ENCODE assay signal across 8 cellular contexts in genomic region chr10:92691591-92692084, GRCh38. TPM values are rescaled to one million over a fixed set of nuclear protein-coding genes. Genes with fewer than 3 reads are reported as not detected.
DNase-seq lines count a peak whose midpoint lies in the region; ATAC-seq and TF ChIP-seq lines count a peak whose summit lies in the region.

No MANE protein-coding gene starts in this region.

- BruUV-seq in PC-3 (replicated peaks; lab: Mats Ljungman, UMichigan) = no TSS peak

- H3K4me1 Mint-ChIP-seq in CD8-positive, alpha-beta memory T cell = peaks cover 22 to 30% (median 24%) of the 10 kb centered on the region in 3 donors
- peaks cover 26 to 27% of the 10 kb centered on the region in 2 donors for H3K4me1 Mint-ChIP-seq in natural killer cell treated with Interleukin-12 subunit alpha and Interleukin-12 subunit beta and Interleukin-15 and Interleukin-18, amount 100 ng/mL, for 72 hours (ENCODE audit: low read depth in 2 of 2)

- H4K20me1 ChIP-seq in PC-3 (ENCODE audit: low read length) = no peaks in the 10 kb centered on the region

- H3K4me3 Mint-ChIP-seq in CD8-positive, alpha-beta memory T cell = peak overlapping the region in 6 of 7 donors; percentile 60 to 87 (median 82)
- peak overlapping the region; percentile 89 for H3K4me3 Mint-ChIP-seq in natural killer cell treated with Interleukin-12 subunit alpha and Interleukin-12 subunit beta and Interleukin-15 and Interleukin-18, amount 100 ng/mL, for 72 hours

- H3K27ac Mint-ChIP-seq in CD8-positive, alpha-beta memory T cell = peak overlapping the region in 3 of 8 donors; percentile 29 to 53 (median 37)
- peak overlapping the region; percentile 67 to 78 for H3K27ac Mint-ChIP-seq in natural killer cell treated with Interleukin-12 subunit alpha and Interleukin-12 subunit beta and Interleukin-15 and Interleukin-18, amount 100 ng/mL, for 72 hours

- ATAC-seq in PC-3 = no peak
- ATAC-seq in esophagus mucosa = peak; percentile 27
- peak; percentile 41 to 68 for ATAC-seq in natural killer cell treated with Interleukin-12 subunit alpha and Interleukin-12 subunit beta and Interleukin-15 and Interleukin-18, amount 100 ng/mL, for 72 hours
- no peak for ATAC-seq in GM18861 (IDR thresholded peaks at IDR 0.05; ENCODE audit: unreplicated experiment)
- no peak for ATAC-seq in HG03039 (IDR thresholded peaks at IDR 0.05; ENCODE audit: unreplicated experiment)

- H3K9me2 ChIP-seq in PC-3 (replicated peaks; ENCODE audit: low read length) = no peaks in the 10 kb centered on the region

- H3K79me2 ChIP-seq in PC-3 (ENCODE audit: low read length) = peaks cover 14% of the 10 kb centered on the region

- peak overlapping the region; percentile 12 for H3K4me3 ChIP-seq in CD8-positive, alpha-beta memory T cell (ENCODE audit: low read length)
- no peak overlapping the region for H3K4me3 ChIP-seq in PC-3 (ENCODE audit: low read length)

- no peak for TF ChIP-seq CTCF in PC-3 (conservative IDR thresholded peaks at IDR 0.05; ENCODE audit: low read depth, low read length)

- peak in 1 of 5 donors; percentile 25 for DNase-seq in CD8-positive, alpha-beta memory T cell
- DNase-seq in PC-3 (no peak), SHP77 (lab: John Stamatoyannopoulos, UW) (no peak), NAMALWA (ENCODE audit: low spot score) (no peak)
- DNase-seq in natural killer cell treated with Interleukin-12 subunit alpha and Interleukin-12 subunit beta and Interleukin-15 and Interleukin-18, amount 100 ng/mL, for 72 hours (ENCODE audit: low spot score) = peak; percentile 85

- intact Hi-C loops in PC-3 (cut with micrococcal nuclease) = loop anchor here (10.0 kb wide), 1 partner anchor 183 kb away; no protein-coding TSS in a partner anchor

- H3F3A ChIP-seq in PC-3 (ENCODE audit: low read length, unreplicated experiment) = no peaks in the 10 kb centered on the region

- H3K27ac ChIP-seq in CD8-positive, alpha-beta memory T cell (ENCODE audit: low read depth, low read length) = peak overlapping the region; percentile 72
- H3K27ac ChIP-seq in PC-3 (ENCODE audit: low read length) = no peak overlapping the region

- no peaks in the 10 kb centered on the region for H3K9me3 ChIP-seq in CD8-positive, alpha-beta memory T cell (ENCODE audit: low read length)
- H3K9me3 ChIP-seq in PC-3 (ENCODE audit: low read length) = no peaks in the 10 kb centered on the region

- H3K27me3 ChIP-seq in CD8-positive, alpha-beta memory T cell (ENCODE audit: insufficient read depth, low read length, poor library complexity, severe bottlenecking) = peaks cover 38% of the 10 kb centered on the region
- no peaks in the 10 kb centered on the region for H3K27me3 ChIP-seq in PC-3 (ENCODE audit: low read length)

- H3K9ac ChIP-seq in PC-3 (ENCODE audit: low read length) = no peak overlapping the region

- H2AFZ ChIP-seq in PC-3 (ENCODE audit: low read length) = no peak overlapping the region

- no peaks in the 10 kb centered on the region for H3K36me3 Mint-ChIP-seq in CD8-positive, alpha-beta memory T cell
- H3K36me3 Mint-ChIP-seq in natural killer cell treated with Interleukin-12 subunit alpha and Interleukin-12 subunit beta and Interleukin-15 and Interleukin-18, amount 100 ng/mL, for 72 hours = no peaks in the 10 kb centered on the region

- peaks cover 0 to 9% (median 2%) of the 10 kb centered on the region in 5 donors for H3K9me3 Mint-ChIP-seq in CD8-positive, alpha-beta memory T cell
- no peaks in the 10 kb centered on the region for H3K9me3 Mint-ChIP-seq in natural killer cell treated with Interleukin-12 subunit alpha and Interleukin-12 subunit beta and Interleukin-15 and Interleukin-18, amount 100 ng/mL, for 72 hours

- H3K4me1 ChIP-seq in CD8-positive, alpha-beta memory T cell (ENCODE audit: insufficient read depth, low read length) = peaks cover 21% of the 10 kb centered on the region
- peaks cover 10% of the 10 kb centered on the region; the same call in 1 of the 2 replicates for H3K4me1 ChIP-seq in PC-3 (ENCODE audit: insufficient read depth, low read length)

- peaks cover 32 to 75% of the 10 kb centered on the region in 2 donors for H3K27me3 Mint-ChIP-seq in CD8-positive, alpha-beta memory T cell
- peaks cover 8 to 21% of the 10 kb centered on the region in 2 donors for H3K27me3 Mint-ChIP-seq in natural killer cell treated with Interleukin-12 subunit alpha and Interleukin-12 subunit beta and Interleukin-15 and Interleukin-18, amount 100 ng/mL, for 72 hours

- CTCF ChIA-PET in CD8-positive, alpha-beta memory T cell (lab: Charles Lee) = no interaction called here
- CTCF ChIA-PET in PC-3 (lab: Charles Lee) = no interaction called here

- H3K36me3 ChIP-seq in CD8-positive, alpha-beta memory T cell (ENCODE audit: insufficient read depth, low read length) = no peaks in the 10 kb centered on the region
- no peaks in the 10 kb centered on the region; the same call in 1 of the 2 replicates for H3K36me3 ChIP-seq in PC-3 (ENCODE audit: low read depth, low read length)

- POLR2A ChIA-PET in CD8-positive, alpha-beta memory T cell (lab: Charles Lee) = no interaction called here
- POLR2A ChIA-PET in PC-3 (lab: Charles Lee; ENCODE audit: unreplicated experiment) = no interaction called here

- peak overlapping the region; percentile 84; the same call in 1 of the 2 replicates for H3K4me2 ChIP-seq in PC-3 (ENCODE audit: low read length)

RNA-seq across cellular contexts. Expression of gene HHEX, which starts 1.9 kb away (rescaled TPM):
- not detected for total RNA-seq in CD8-positive, alpha-beta memory T cell
- 0.90 TPM for polyA plus RNA-seq in CD8-positive, alpha-beta memory T cell
- total RNA-seq in PC-3 (2014; rRNA removed) = 2.2 and 3.2 TPM in 2 replicates
- total RNA-seq in esophagus mucosa = 1.1 TPM
- 1 to 10 TPM in 1 of 2 donors, under 1 TPM in 1; 0.33 to 1.8 TPM for total RNA-seq in natural killer cell treated with Interleukin-12 subunit alpha and Interleukin-12 subunit beta and Interleukin-15 and Interleukin-18, amount 100 ng/mL, for 72 hours

Comparison
In these comparisons a context has a peak if more than half of its experiments do, and no peak if none do; other contexts are left out.
1. ATAC-seq: peak in esophagus mucosa (single experiment) and natural killer cell treated with Interleukin-12 subunit alpha and Interleukin-12 subunit beta and Interleukin-15 and Interleukin-18, amount 100 ng/mL, for 72 hours (2 of 2); none in PC-3 (single experiment), GM18861 (single experiment) and HG03039 (single experiment).